In the genomic region with DNA sequence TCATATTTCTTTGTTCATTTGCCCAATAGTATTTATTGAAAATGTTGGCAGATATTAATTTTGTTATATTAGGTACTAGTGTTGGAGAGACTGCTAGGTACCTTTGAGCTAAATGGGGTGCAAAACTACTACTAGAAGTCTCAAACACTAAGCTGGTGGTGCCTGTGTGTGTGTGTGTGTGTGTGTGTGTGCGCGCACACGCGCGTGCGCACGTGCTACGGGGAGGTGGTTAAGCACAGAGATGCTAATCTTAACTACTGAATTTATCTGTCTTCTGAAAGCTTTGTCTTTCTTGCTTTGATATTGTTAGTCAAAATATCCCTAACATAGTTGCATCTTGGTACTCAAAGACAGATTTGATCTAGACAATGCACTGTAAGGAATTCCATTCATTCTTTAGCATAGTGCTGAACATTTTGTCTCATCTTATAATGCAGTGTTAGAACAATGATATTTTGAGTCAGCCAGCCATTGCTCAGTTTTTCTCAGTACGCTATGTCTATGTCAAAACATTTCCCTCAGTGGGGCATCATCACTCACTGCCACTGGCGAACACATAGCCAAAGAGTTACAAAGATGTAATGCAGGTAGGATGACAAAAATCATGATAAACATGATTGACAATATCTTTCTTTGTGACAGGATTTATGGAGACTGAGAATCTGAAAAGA, we compare ENCODE assay signal across 15 cellular contexts.
DNase-seq lines count a peak whose midpoint lies in the region; ATAC-seq and TF ChIP-seq lines count a peak whose summit lies in the region.
"Had no signal": no experiment of that assay in that cellular context is flagged by ENCODE, and none has a peak within 500 bp of the region (broad histone marks: within the 10 kb centered on the region; RNA-seq: fewer than 3 reads in every experiment).

No MANE protein-coding gene starts in this region.

- CTCF ChIA-PET in naive thymus-derived CD4-positive, alpha-beta T cell (lab: Charles Lee), result no interaction called here
- CTCF ChIA-PET in Calu3 (lab: Charles Lee), result no interaction called here

- H2AFZ ChIP-seq in ACC112 (ENCODE audit: low read length, unreplicated experiment), result no peak overlapping the region
- H2AFZ ChIP-seq: GM23338 had no signal

- H3K4me1 Mint-ChIP-seq in progenitor cell of endocrine pancreas (ENCODE audit: low read depth) (no peaks in the 10 kb centered on the region), Calu3 (ENCODE audit: low read depth, unreplicated experiment) (no peaks in the 10 kb centered on the region)
- H3K4me1 Mint-ChIP-seq in naive thymus-derived CD4-positive, alpha-beta T cell, result no peaks in the 10 kb centered on the region
- H3K4me1 Mint-ChIP-seq: B cell; CD8-positive, alpha-beta memory T cell; GM23338 had no signal

- in situ Hi-C loops in brain microvascular endothelial cell (cut with HindIII; ENCODE audit: low pct_ligation_motif_present, low sequenced_read_pairs), result no loop called here

- no peak for TF ChIP-seq CTCF in brain microvascular endothelial cell (IDR thresholded peaks at IDR 0.05; ENCODE audit: low read depth, low read length, missing control alignments)
- no peak for TF ChIP-seq CTCF in progenitor cell of endocrine pancreas (IDR thresholded peaks at IDR 0.05; ENCODE audit: unreplicated experiment)
- TF ChIP-seq CTCF in Calu3 (IDR thresholded peaks at IDR 0.05; ENCODE audit: unreplicated experiment), result no peak

- H3K27me3 ChIP-seq in ACC112 (ENCODE audit: insufficient read depth, low read length) (no peaks in the 10 kb centered on the region), brain microvascular endothelial cell (replicated peaks) (no peaks in the 10 kb centered on the region)
- no peaks in the 10 kb centered on the region for H3K27me3 ChIP-seq in naive thymus-derived CD4-positive, alpha-beta T cell (ENCODE audit: control insufficient read depth in 2 of 2, insufficient read depth in 2 of 2, low read length in 2 of 2)
- H3K27me3 ChIP-seq: BLaER1 treated with 17β-estradiol and CSF1 and Interleukin-3, amounts not matched to agents 10 nM and 100 nM had no signal

- no peaks in the 10 kb centered on the region for H3K4me1 ChIP-seq in ACC112 (ENCODE audit: control insufficient read depth, insufficient read depth, low read length, unreplicated experiment)
- no peaks in the 10 kb centered on the region for H3K4me1 ChIP-seq in naive thymus-derived CD4-positive, alpha-beta T cell (ENCODE audit: control insufficient read depth in 2 of 2, insufficient read depth in 2 of 2, low read length in 2 of 2)
- H3K4me1 ChIP-seq: BLaER1 treated with 17β-estradiol and CSF1 and Interleukin-3, amounts not matched to agents 10 nM and 100 nM had no signal

- intact Hi-C loops in naive thymus-derived CD4-positive, alpha-beta T cell (cut with micrococcal nuclease), result no loop called here
- intact Hi-C loops in Calu3 (cut with micrococcal nuclease; ENCODE audit: unreplicated experiment), result no loop called here

- H3K4me3 Mint-ChIP-seq in progenitor cell of endocrine pancreas (ENCODE audit: low read depth), result no peak overlapping the region
- H3K4me3 Mint-ChIP-seq in naive thymus-derived CD4-positive, alpha-beta T cell, result no peak overlapping the region
- no peak overlapping the region for H3K4me3 Mint-ChIP-seq in Calu3 (ENCODE audit: low read depth, unreplicated experiment)
- H3K4me3 Mint-ChIP-seq: B cell; CD8-positive, alpha-beta memory T cell; GM23338 had no signal

- H3K9me3 Mint-ChIP-seq in progenitor cell of endocrine pancreas (ENCODE audit: low read depth), result no peaks in the 10 kb centered on the region
- H3K9me3 Mint-ChIP-seq in naive thymus-derived CD4-positive, alpha-beta T cell, result peaks cover 0 to 17% (median 3%) of the 10 kb centered on the region in 11 donors
- H3K9me3 Mint-ChIP-seq in Calu3 (ENCODE audit: low read depth, unreplicated experiment), result peaks cover 5% of the 10 kb centered on the region

- H3K36me3 ChIP-seq in ACC112 (ENCODE audit: insufficient read depth, low read length) (no peaks in the 10 kb centered on the region), brain microvascular endothelial cell (replicated peaks) (no peaks in the 10 kb centered on the region)
- no peaks in the 10 kb centered on the region for H3K36me3 ChIP-seq in naive thymus-derived CD4-positive, alpha-beta T cell (ENCODE audit: control insufficient read depth in 2 of 3, insufficient read depth in 3 of 3, low read length in 3 of 3)
- H3K36me3 ChIP-seq: BLaER1 treated with 17β-estradiol and CSF1 and Interleukin-3, amounts not matched to agents 10 nM and 100 nM had no signal

- H3K27ac ChIP-seq in ACC112 (ENCODE audit: low read depth, low read length) (peak overlapping the region; percentile 38), brain microvascular endothelial cell (no peak overlapping the region)
- no peak overlapping the region for H3K27ac ChIP-seq in naive thymus-derived CD4-positive, alpha-beta T cell (ENCODE audit: low read depth, low read length)
- H3K27ac ChIP-seq: BLaER1 treated with 17β-estradiol and CSF1 and Interleukin-3, amounts not matched to agents 10 nM and 100 nM had no signal

- H3K27me3 Mint-ChIP-seq in progenitor cell of endocrine pancreas (no peaks in the 10 kb centered on the region), Calu3 (ENCODE audit: unreplicated experiment) (no peaks in the 10 kb centered on the region)
- no peaks in the 10 kb centered on the region for H3K27me3 Mint-ChIP-seq in naive thymus-derived CD4-positive, alpha-beta T cell
- H3K27me3 Mint-ChIP-seq: B cell; CD8-positive, alpha-beta memory T cell had no signal

- peak; percentile 3 for DNase-seq in brain microvascular endothelial cell
- DNase-seq in iris pigment epithelial cell (ENCODE audit: low read depth), result peak; percentile 3
- no peak for DNase-seq in progenitor cell of endocrine pancreas (ENCODE audit: low spot score, unreplicated experiment)
- no peak for DNase-seq in NCI-H526 (lab: John Stamatoyannopoulos, UW)
- no peak for DNase-seq in naive thymus-derived CD4-positive, alpha-beta T cell
- DNase-seq in Calu3, result no peak
- DNase-seq: 8988T; CD8-positive, alpha-beta memory T cell; COR-L47; HCEC 1CT had no signal

- H3K9me3 ChIP-seq in naive thymus-derived CD4-positive, alpha-beta T cell (ENCODE audit: control insufficient read depth in 2 of 3, low read length in 3 of 3), result no peaks in the 10 kb centered on the region

- H3K36me3 Mint-ChIP-seq in progenitor cell of endocrine pancreas (ENCODE audit: insufficient read depth) (no peaks in the 10 kb centered on the region), Calu3 (ENCODE audit: insufficient read depth, unreplicated experiment) (no peaks in the 10 kb centered on the region)
- no peaks in the 10 kb centered on the region for H3K36me3 Mint-ChIP-seq in naive thymus-derived CD4-positive, alpha-beta T cell
- H3K36me3 Mint-ChIP-seq: CD8-positive, alpha-beta memory T cell had no signal

- peak overlapping the region; percentile 14 for H3K27ac Mint-ChIP-seq in progenitor cell of endocrine pancreas
- H3K27ac Mint-ChIP-seq in naive thymus-derived CD4-positive, alpha-beta T cell, result no peak overlapping the region
- no peak overlapping the region for H3K27ac Mint-ChIP-seq in Calu3 (ENCODE audit: unreplicated experiment)
- H3K27ac Mint-ChIP-seq: B cell; CD8-positive, alpha-beta memory T cell; GM23338 had no signal

- H3K4me3 ChIP-seq in ACC112 (ENCODE audit: low read depth, low read length), result no peak overlapping the region
- H3K4me3 ChIP-seq in brain microvascular endothelial cell (ENCODE audit: low read depth, low read length), result no peak overlapping the region
- H3K4me3 ChIP-seq in naive thymus-derived CD4-positive, alpha-beta T cell (ENCODE audit: low read length), result no peak overlapping the region
- H3K4me3 ChIP-seq: BLaER1 treated with 17β-estradiol and CSF1 and Interleukin-3, amounts not matched to agents 10 nM and 100 nM; GM23338 had no signal

- no peaks in the 10 kb centered on the region for H3K79me2 ChIP-seq in ACC112 (ENCODE audit: control insufficient read depth, insufficient read depth, low read length, unreplicated experiment)

- no peak for ATAC-seq in GM19023 (IDR thresholded peaks at IDR 0.05; ENCODE audit: unreplicated experiment)
- ATAC-seq in naive thymus-derived CD4-positive, alpha-beta T cell, result no peak
- ATAC-seq: GM23338 had no signal

- POLR2A ChIA-PET in naive thymus-derived CD4-positive, alpha-beta T cell (lab: Charles Lee), result no interaction called here

- BruUV-seq in Calu3 (replicated peaks; lab: Mats Ljungman, UMichigan), result no TSS peak

Comparison
In these comparisons a context has a peak if more than half of its experiments do, and no peak if none do; other contexts are left out.
1. DNase-seq: peak in brain microvascular endothelial cell (single experiment) and iris pigment epithelial cell (single experiment); none in progenitor cell of endocrine pancreas (single experiment), NCI-H526 (0 of 2), naive thymus-derived CD4-positive, alpha-beta T cell (0 of 9) and Calu3 (single experiment).